In genomic region chr3:150828261-150828660, GRCh38 we compare ENCODE assay signal across 29 cellular contexts.
"Had no signal": no experiment of that assay in that cellular context is flagged by ENCODE, and none has a peak within 500 bp of the region (broad histone marks: within the 10 kb centered on the region; RNA-seq: fewer than 3 reads in every experiment).

No MANE protein-coding gene starts in this region.

- ATAC-seq: natural killer cell; psoas muscle; right cardiac atrium; right lobe of liver; stimulated activated effector memory CD8-positive, alpha-beta T cell treated with anti-CD3 and anti-CD28 coated beads, Interleukin-12 subunit alpha, Interleukin-12 subunit beta, amount 100 ng/mL, for 72 hours; stimulated activated naive CD8-positive, alpha-beta T cell treated with anti-CD3 and anti-CD28 coated beads, Interleukin-15, amount 100 ng/mL, for 72 hours; stimulated activated naive CD8-positive, alpha-beta T cell treated with anti-CD3 and anti-CD28 coated beads, Interleukin-15, Interleukin-2, amounts not matched to agents 100 U/mL and 50 U/mL, for 24 hours; upper lobe of right lung had no signal

- H3K27me3 Mint-ChIP-seq: type B pancreatic cell had no signal

- H3K27me3 ChIP-seq: neural progenitor cell, ovary, right lobe of liver, sigmoid colon, testis, transverse colon, upper lobe of right lung, uterus had no signal

- H3K4me2 ChIP-seq: neural progenitor cell had no signal

- H2AFZ ChIP-seq: neural progenitor cell, parathyroid adenoma had no signal

- H3K9me3 ChIP-seq: ovary, psoas muscle, right lobe of liver, sigmoid colon, suprapubic skin, testis, tibial artery, transverse colon, upper lobe of right lung, uterus had no signal

- H3K4me3 ChIP-seq: neural progenitor cell, ovary, psoas muscle, right lobe of liver, sigmoid colon, suprapubic skin, testis, tibial artery, transverse colon, upper lobe of right lung, uterus had no signal

- H3K4me1 Mint-ChIP-seq: natural killer cell; stimulated activated effector memory CD8-positive, alpha-beta T cell treated with anti-CD3 and anti-CD28 coated beads, Interleukin-12 subunit alpha, Interleukin-12 subunit beta, amount 100 ng/mL, for 72 hours; stimulated activated naive CD8-positive, alpha-beta T cell treated with anti-CD3 and anti-CD28 coated beads, Interleukin-15, amount 100 ng/mL, for 72 hours had no signal

- DNase-seq: natural killer cell; occipital lobe; ovary; posterior cingulate gyrus; psoas muscle; right cardiac atrium; right lobe of liver; sigmoid colon; small intestine; stimulated activated CD4-positive, alpha-beta T cell treated with anti-CD3 and anti-CD28 coated beads, Interleukin-15, amount 100 ng/mL, for 24 hours; stimulated activated CD4-positive, alpha-beta T cell treated with anti-CD3 and anti-CD28 coated beads, Interleukin-2, amount 100 ng/mL, for 24 hours; stimulated activated CD4-positive, alpha-beta T cell treated with anti-CD3 and anti-CD28 coated beads, Interleukin-2, amount 100 ng/mL, for 48 hours; stimulated activated CD4-positive, alpha-beta T cell treated with anti-CD3 and anti-CD28 coated beads, Interleukin-4, amount 100 ng/mL, for 24 hours; stimulated activated naive CD4-positive, alpha-beta T cell; stimulated activated naive CD8-positive, alpha-beta T cell treated with anti-CD3 and anti-CD28 coated beads, Interleukin-15, amount 100 ng/mL, for 72 hours; stimulated activated naive CD8-positive, alpha-beta T cell treated with anti-CD3 and anti-CD28 coated beads, Interleukin-15, Interleukin-2, amounts not matched to agents 100 U/mL and 50 U/mL, for 24 hours; substantia nigra; testis; tibial artery; transverse colon; upper lobe of right lung; uterus had no signal

- H3K36me3 Mint-ChIP-seq: natural killer cell; neural progenitor cell; stimulated activated effector memory CD8-positive, alpha-beta T cell treated with anti-CD3 and anti-CD28 coated beads, Interleukin-12 subunit alpha, Interleukin-12 subunit beta, amount 100 ng/mL, for 72 hours; type B pancreatic cell had no signal

- H3K4me1 ChIP-seq: neural progenitor cell, parathyroid adenoma, psoas muscle, right lobe of liver, sigmoid colon, suprapubic skin, tibial artery, transverse colon, upper lobe of right lung, uterus had no signal

- H3K36me3 ChIP-seq: neural progenitor cell, ovary, right lobe of liver, sigmoid colon, suprapubic skin, tibial artery, transverse colon, upper lobe of right lung, uterus had no signal

- H3K27ac ChIP-seq: neural progenitor cell, ovary, parathyroid adenoma, psoas muscle, right lobe of liver, sigmoid colon, suprapubic skin, testis, tibial artery, transverse colon, upper lobe of right lung, uterus had no signal

- H3K27ac Mint-ChIP-seq: natural killer cell; neural progenitor cell; progenitor cell of endocrine pancreas; stimulated activated effector memory CD8-positive, alpha-beta T cell treated with anti-CD3 and anti-CD28 coated beads, Interleukin-12 subunit alpha, Interleukin-12 subunit beta, amount 100 ng/mL, for 72 hours; stimulated activated naive CD8-positive, alpha-beta T cell treated with anti-CD3 and anti-CD28 coated beads, Interleukin-15, amount 100 ng/mL, for 72 hours; type B pancreatic cell had no signal

- H3K9ac ChIP-seq: neural progenitor cell, parathyroid adenoma had no signal

- H3K4me3 Mint-ChIP-seq: natural killer cell; nephron; neural progenitor cell; stimulated activated effector memory CD8-positive, alpha-beta T cell treated with anti-CD3 and anti-CD28 coated beads, Interleukin-12 subunit alpha, Interleukin-12 subunit beta, amount 100 ng/mL, for 72 hours; stimulated activated naive CD8-positive, alpha-beta T cell treated with anti-CD3 and anti-CD28 coated beads, Interleukin-15, amount 100 ng/mL, for 72 hours; type B pancreatic cell had no signal
